Comparison of ENCODE assay signal across 8 cellular contexts in genomic region chr5:56070795-56071539, GRCh38.
DNase-seq lines count a peak whose midpoint lies in the region; ATAC-seq, FAIRE-seq and TF ChIP-seq lines count a peak whose summit lies in the region.

No MANE protein-coding gene starts in this region.

- peak; percentile 39 for ATAC-seq in activated CD8-positive, alpha-beta memory T cell treated with anti-CD3 and anti-CD28 coated beads, Interleukin-2, amount 10 ng/mL, durations not matched to agents 7 days and 5 days
- peak; percentile 83 for ATAC-seq in activated CD8-positive, alpha-beta T cell treated with anti-CD3 and anti-CD28 coated beads, Interleukin-2, amount 10 ng/mL, durations not matched to agents 7 days and 5 days
- ATAC-seq in left lobe of liver: peak; percentile 16

- intact Hi-C loops in thyroid gland (cut with DNase I): no loop called here

- H3K36me3 ChIP-seq in thyroid gland (no peaks in the 10 kb centered on the region), small intestine (ENCODE audit: control insufficient read depth in 2 of 2, insufficient read depth in 2 of 2, low read length in 2 of 2) (no peaks in the 10 kb centered on the region)

- 52 to 57% methylated on average over 3 of the region's 3 CpGs for WGBS in thyroid gland, 2 donors
- WGBS in small intestine, 3 donors: 34 to 63% (median 54%) methylated on average over 3 of the region's 3 CpGs

- no peak for FAIRE-seq in small intestine (lab: Jason Lieb, UNC)

- CTCF ChIA-PET in activated CD8-positive, alpha-beta memory T cell treated with anti-CD3 and anti-CD28 coated beads, Interleukin-2, amount 10 ng/mL, durations not matched to agents 7 days and 5 days (lab: Charles Lee): no interaction called here
- CTCF ChIA-PET in activated CD8-positive, alpha-beta T cell treated with anti-CD3 and anti-CD28 coated beads, Interleukin-2, amount 10 ng/mL, durations not matched to agents 7 days and 5 days (lab: Charles Lee): interaction anchor here (0.7 to 1.5 kb wide), 6 partner anchors 9 to 130 kb away, joined by 3 to 4 read pairs (median 4); no protein-coding TSS in a partner anchor

- POLR2A ChIA-PET in activated CD8-positive, alpha-beta T cell treated with anti-CD3 and anti-CD28 coated beads, Interleukin-2, amount 10 ng/mL, durations not matched to agents 7 days and 5 days (lab: Charles Lee): no interaction called here

- TF ChIP-seq CTCF in thyroid gland (IDR thresholded peaks at IDR 0.05): no peak

- no peaks in the 10 kb centered on the region for H3K9me3 Mint-ChIP-seq in activated CD8-positive, alpha-beta memory T cell treated with anti-CD3 and anti-CD28 coated beads, Interleukin-2, amount 10 ng/mL, durations not matched to agents 7 days and 5 days (ENCODE audit: low read depth)
- H3K9me3 Mint-ChIP-seq in activated CD8-positive, alpha-beta T cell treated with anti-CD3 and anti-CD28 coated beads, Interleukin-2, amount 10 ng/mL, durations not matched to agents 7 days and 5 days (ENCODE audit: insufficient read depth): no peaks in the 10 kb centered on the region

- H3K4me3 Mint-ChIP-seq in activated CD8-positive, alpha-beta memory T cell treated with anti-CD3 and anti-CD28 coated beads, Interleukin-2, amount 10 ng/mL, durations not matched to agents 7 days and 5 days: no peak overlapping the region
- H3K4me3 Mint-ChIP-seq in activated CD8-positive, alpha-beta T cell treated with anti-CD3 and anti-CD28 coated beads, Interleukin-2, amount 10 ng/mL, durations not matched to agents 7 days and 5 days: peak overlapping the region; percentile 39

- H3K4me1 Mint-ChIP-seq in activated CD8-positive, alpha-beta memory T cell treated with anti-CD3 and anti-CD28 coated beads, Interleukin-2, amount 10 ng/mL, durations not matched to agents 7 days and 5 days: peaks cover 28% of the 10 kb centered on the region
- peaks cover 51% of the 10 kb centered on the region for H3K4me1 Mint-ChIP-seq in activated CD8-positive, alpha-beta T cell treated with anti-CD3 and anti-CD28 coated beads, Interleukin-2, amount 10 ng/mL, durations not matched to agents 7 days and 5 days (ENCODE audit: low read depth)

- no peak overlapping the region for H3K27ac Mint-ChIP-seq in activated CD8-positive, alpha-beta memory T cell treated with anti-CD3 and anti-CD28 coated beads, Interleukin-2, amount 10 ng/mL, durations not matched to agents 7 days and 5 days
- H3K27ac Mint-ChIP-seq in activated CD8-positive, alpha-beta T cell treated with anti-CD3 and anti-CD28 coated beads, Interleukin-2, amount 10 ng/mL, durations not matched to agents 7 days and 5 days: peak overlapping the region; percentile 31

- H3K4me3 ChIP-seq in thyroid gland (replicated peaks in 1 of 3) (no peak overlapping the region), small intestine (ENCODE audit: low read depth in 1 of 2, low read length in 2 of 2) (no peak overlapping the region)

- DNase-seq in activated CD8-positive, alpha-beta memory T cell treated with anti-CD3 and anti-CD28 coated beads, Interleukin-2, amount 10 ng/mL, durations not matched to agents 7 days and 5 days: no peak
- DNase-seq in activated CD8-positive, alpha-beta memory T cell treated with anti-CD3 and anti-CD28 coated beads, Interleukin-2, amount 50 U/mL, for 4 hours: no peak
- no peak for DNase-seq in activated CD8-positive, alpha-beta T cell treated with anti-CD3 and anti-CD28 coated beads, Interleukin-2, amount 10 ng/mL, durations not matched to agents 7 days and 5 days
- DNase-seq in left lobe of liver (ENCODE audit: low spot score) (no peak), thyroid gland (no peak), NCI-H1105 (lab: John Stamatoyannopoulos, UW) (no peak), AG20443 (ENCODE audit: low spot score) (no peak), small intestine (no peak)

- peaks cover 41% of the 10 kb centered on the region for H3K27me3 Mint-ChIP-seq in activated CD8-positive, alpha-beta memory T cell treated with anti-CD3 and anti-CD28 coated beads, Interleukin-2, amount 10 ng/mL, durations not matched to agents 7 days and 5 days
- peaks cover 5% of the 10 kb centered on the region for H3K27me3 Mint-ChIP-seq in activated CD8-positive, alpha-beta T cell treated with anti-CD3 and anti-CD28 coated beads, Interleukin-2, amount 10 ng/mL, durations not matched to agents 7 days and 5 days (ENCODE audit: low read depth)

- H3K27ac ChIP-seq in thyroid gland (peak overlapping the region in 2 of 3 donors; percentile 10 to 38), small intestine (ENCODE audit: low read depth in 1 of 2, low read length in 1 of 2) (peak overlapping the region in 1 of 2 donors; percentile 8)

- H3K4me1 ChIP-seq in thyroid gland (peaks cover 0 to 13% of the 10 kb centered on the region in 2 donors), small intestine (ENCODE audit: control insufficient read depth in 2 of 2, insufficient read depth in 1 of 2, low read depth in 1 of 2, low read length in 1 of 2) (peaks cover 2 to 5% of the 10 kb centered on the region in 2 donors)

- H3K9me3 ChIP-seq in thyroid gland: no peaks in the 10 kb centered on the region
- no peaks in the 10 kb centered on the region for H3K9me3 ChIP-seq in small intestine (ENCODE audit: control insufficient read depth, low read depth)

- TF ChIP-seq POLR2A in thyroid gland (IDR thresholded peaks at IDR 0.05): no peak

- no peaks in the 10 kb centered on the region for H3K36me3 Mint-ChIP-seq in activated CD8-positive, alpha-beta memory T cell treated with anti-CD3 and anti-CD28 coated beads, Interleukin-2, amount 10 ng/mL, durations not matched to agents 7 days and 5 days
- H3K36me3 Mint-ChIP-seq in activated CD8-positive, alpha-beta T cell treated with anti-CD3 and anti-CD28 coated beads, Interleukin-2, amount 10 ng/mL, durations not matched to agents 7 days and 5 days (ENCODE audit: low read depth): peaks cover 4% of the 10 kb centered on the region

- H3K27me3 ChIP-seq in thyroid gland (no peaks in the 10 kb centered on the region), small intestine (ENCODE audit: control insufficient read depth in 2 of 2, insufficient read depth in 2 of 2, low read length in 2 of 2) (no peaks in the 10 kb centered on the region)

Comparison
In these comparisons a context has a peak if more than half of its experiments do, and no peak if none do; other contexts are left out.
1. ATAC-seq: peak in every context shown above with its lines; median percentile 83 in activated CD8-positive, alpha-beta T cell treated with anti-CD3 and anti-CD28 coated beads, Interleukin-2, amount 10 ng/mL, durations not matched to agents 7 days and 5 days; 39 in activated CD8-positive, alpha-beta memory T cell treated with anti-CD3 and anti-CD28 coated beads, Interleukin-2, amount 10 ng/mL, durations not matched to agents 7 days and 5 days; 16 in left lobe of liver.